Comparison of ENCODE assay signal across 17 cellular contexts in genomic region chr16:70399326-70399725, GRCh38. TPM values are rescaled to one million over a fixed set of nuclear protein-coding genes. Genes with fewer than 3 reads are reported as not detected.
DNase-seq lines count a peak whose midpoint lies in the region; ATAC-seq, FAIRE-seq and TF ChIP-seq lines count a peak whose summit lies in the region.
"Had no signal": no experiment of that assay in that cellular context is flagged by ENCODE, and none has a peak within 500 bp of the region (broad histone marks: within the 10 kb centered on the region; RNA-seq: fewer than 3 reads in every experiment).

No MANE protein-coding gene starts in this region.

- H3K9me3 Mint-ChIP-seq in CD14-positive monocyte = peaks cover 0 to 3% (median 0%) of the 10 kb centered on the region in 7 donors

- H3K9ac ChIP-seq in BLaER1 (0 out of 2 replicates have a peak overlapping the region, but pooled peaks have one; percentile 10), K562 (ENCODE audit: insufficient read depth in 1 of 2, low read depth in 2 of 2, low read length in 2 of 2) (no peak overlapping the region; a peak in 1 of 4 replicates)

- H3K4me2 ChIP-seq in BLaER1 = no peak overlapping the region
- no peak overlapping the region for H3K4me2 ChIP-seq in K562 (ENCODE audit: insufficient read depth, low read length)

- H3K9me3 ChIP-seq in BLaER1 (no peaks in the 10 kb centered on the region), K562 (replicated peaks; ENCODE audit: control insufficient read depth, insufficient read depth, low read depth, low read length) (no peaks in the 10 kb centered on the region), neutrophil (no peaks in the 10 kb centered on the region), suprapubic skin (no peaks in the 10 kb centered on the region)
- H3K9me3 ChIP-seq: SJSA1 had no signal

- DNase-seq in HUDEP-2 (lab: John Stamatoyannopoulos, UW; ENCODE audit: unreplicated experiment in 76 of 76) = peak in 67 of 76 experiments; percentile 10 to 82 (median 54)
- no peak for DNase-seq in K562 (ENCODE audit: extremely low read depth in 1 of 4, low spot score in 3 of 4)
- DNase-seq in NOMO-1 (lab: John Stamatoyannopoulos, UW; ENCODE audit: unreplicated experiment in 2 of 2) = no peak
- no peak for DNase-seq in CD14-positive monocyte (ENCODE audit: low spot score)
- DNase-seq in suprapubic skin (ENCODE audit: low spot score in 2 of 2) = no peak
- DNase-seq: DMS79 treated with DMSO at 0.1 percent for 48 hours, NCI-H1105, NCI-H1694, NCI-H2081 treated with DMSO at 0.1 percent for 48 hours, NCI-H446 treated with DMSO at 0.1 percent for 48 hours, NCI-H774 had no signal

- no peak for TF ChIP-seq RAD21 in K562 (CRISPR knock-in tag; conservative IDR thresholded peaks at IDR 0.05 in 1 of 2, IDR thresholded peaks at IDR 0.05 in 1 of 2)

- TF ChIP-seq EP300 in K562 (IDR thresholded peaks at IDR 0.05; ENCODE audit: low read length) = no peak
- TF ChIP-seq EP300 in suprapubic skin (IDR thresholded peaks at IDR 0.05) = no peak

- POLR2A ChIA-PET in K562 (lab: Yijun Ruan, JAX) = interaction anchor here (1.0 to 1.5 kb wide), 3 partner anchors 13 to 123 kb away, joined by 3 read pairs; no protein-coding TSS in a partner anchor

- H3K4me3 ChIP-seq in BLaER1 = no peak overlapping the region
- H3K4me3 ChIP-seq in K562 = no peak overlapping the region
- no peak overlapping the region for H3K4me3 ChIP-seq in neutrophil (ENCODE audit: low read depth in 1 of 2, low read length in 1 of 2)
- H3K4me3 ChIP-seq in suprapubic skin = no peak overlapping the region
- H3K4me3 ChIP-seq: SJSA1 had no signal

- CTCF ChIA-PET in K562 (lab: Yijun Ruan, JAX; ENCODE audit: low intra/inter-chr PET ratio) = no interaction called here

- peak overlapping the region; percentile 18; the same call in 1 of the 2 replicates for H3K27ac ChIP-seq in BLaER1
- no peak overlapping the region for H3K27ac ChIP-seq in K562 (ENCODE audit: extremely low read depth, low read depth, low read length)
- H3K27ac ChIP-seq in neutrophil = peak overlapping the region; percentile 22
- no peak overlapping the region for H3K27ac ChIP-seq in suprapubic skin
- H3K27ac ChIP-seq: C4-2B, SJSA1 had no signal

- peaks cover 0 to 3% (median 2%) of the 10 kb centered on the region in 3 donors for H3K27me3 Mint-ChIP-seq in CD14-positive monocyte (ENCODE audit: low read depth in 3 of 3)

- peaks cover 51 to 67% of the 10 kb centered on the region in 2 donors for H3K36me3 Mint-ChIP-seq in CD14-positive monocyte

- H3K36me3 ChIP-seq in BLaER1 (peaks cover 66% of the 10 kb centered on the region), K562 (ENCODE audit: control insufficient read depth, insufficient read depth, low read length) (peaks cover 87% of the 10 kb centered on the region), neutrophil (peaks cover 52% of the 10 kb centered on the region), suprapubic skin (peaks cover 20% of the 10 kb centered on the region)

- peaks cover 25% of the 10 kb centered on the region for H3K4me1 Mint-ChIP-seq in CD14-positive monocyte

- ATAC-seq in K562 (no peak), HG02571 (IDR thresholded peaks at IDR 0.05; ENCODE audit: unreplicated experiment) (no peak)
- ATAC-seq: HCT116 had no signal

- TF ChIP-seq CTCF in K562 (IDR thresholded peaks at IDR 0.05 in 2 of 3, conservative IDR thresholded peaks at IDR 0.05 in 1 of 3; ENCODE audit: insufficient read depth in 2 of 3, low read depth in 1 of 3, low read length in 3 of 3) (no peak), neutrophil (IDR thresholded peaks at IDR 0.05) (no peak), CD14-positive monocyte (IDR thresholded peaks at IDR 0.05) (no peak), suprapubic skin (IDR thresholded peaks at IDR 0.05) (no peak)

- no peak overlapping the region for H3K4me3 Mint-ChIP-seq in CD14-positive monocyte

- no peak for FAIRE-seq in K562 (lab: Jason Lieb, UNC)

- peaks cover 90% of the 10 kb centered on the region for H3K79me2 ChIP-seq in K562 (ENCODE audit: control insufficient read depth, insufficient read depth, low read length)

- peaks cover 6% of the 10 kb centered on the region for H3K9me1 ChIP-seq in K562 (ENCODE audit: control insufficient read depth, insufficient read depth, low read length)

- BruUV-seq in K562 (replicated peaks; lab: Mats Ljungman, UMichigan) = no TSS peak

- H4K20me1 ChIP-seq in BLaER1 (peaks cover 87% of the 10 kb centered on the region), K562 (replicated peaks; ENCODE audit: control insufficient read depth, insufficient read depth, low read length) (peaks cover 12% of the 10 kb centered on the region; the same call in 1 of the 2 replicates)

- H3K4me1 ChIP-seq in BLaER1 (peaks cover 49% of the 10 kb centered on the region), K562 (replicated peaks in 1 of 2; ENCODE audit: control insufficient read depth in 2 of 2, insufficient read depth in 2 of 2, low read length in 2 of 2) (peaks cover 32 to 50% of the 10 kb centered on the region in 2 experiments), neutrophil (ENCODE audit: control insufficient read depth in 1 of 2, insufficient read depth in 1 of 2, low read depth in 1 of 2, low read length in 1 of 2) (peaks cover 43 to 45% of the 10 kb centered on the region in 2 experiments), suprapubic skin (peaks cover 6% of the 10 kb centered on the region)

- H3K27ac Mint-ChIP-seq in CD14-positive monocyte = peak overlapping the region in 1 of 7 donors; percentile 32

- WGBS in K562 (ENCODE audit: insufficient coverage, low coverage, missing lambda C conversion rate) = 95% methylated on average over 9 of the region's 9 CpGs
- 89% methylated on average over 5 of the region's 9 CpGs for WGBS in suprapubic skin

- in situ Hi-C loops in K562 (cut with MboI) = loop anchor here (10.0 kb wide), 1 partner anchor 65 kb away; no protein-coding TSS in a partner anchor

- TF ChIP-seq POLR2A in K562 (conservative IDR thresholded peaks at IDR 0.05) (no peak), suprapubic skin (IDR thresholded peaks at IDR 0.05) (no peak)

- H3K27me3 ChIP-seq in BLaER1 (no peaks in the 10 kb centered on the region), K562 (ENCODE audit: control insufficient read depth in 2 of 2, insufficient read depth in 2 of 2, low read length in 2 of 2) (no peaks in the 10 kb centered on the region), neutrophil (no peaks in the 10 kb centered on the region), suprapubic skin (no peaks in the 10 kb centered on the region)
- H3K27me3 ChIP-seq: SJSA1 had no signal

- intact Hi-C loops in K562 (cut with micrococcal nuclease) = loop anchor here (5.0 kb wide), 1 partner anchor 123 kb away; the partner anchor contains the start of genes COG4 and SF3B3
- intact Hi-C loops in CD14-positive monocyte (cut with micrococcal nuclease) = loop anchor here (2.0 to 5.0 kb wide), 2 partner anchors 53 kb away; partner anchors contain the start of gene FCSK (in 1 of the 2)

- no peak overlapping the region for H2AFZ ChIP-seq in K562 (ENCODE audit: low read depth, low read length)

RNA-seq across cellular contexts. Expression of gene ST3GAL2, which starts 39.6 kb away (rescaled TPM):
- total RNA-seq in K562 (2011; cell fraction: chromatin; rRNA removed; ENCODE audit: low replicate concordance) = 87.4 and 216 TPM in 2 replicates
- 182 and 184 TPM in 2 replicates for total RNA-seq in K562 (2011; cell fraction: nucleolus; rRNA removed)
- 128 and 145 TPM in 2 replicates for total RNA-seq in K562 (2011; cell fraction: nucleoplasm; rRNA removed)
- total RNA-seq in K562 (2014; rRNA removed) (75.5 and 95.5 TPM in 2 replicates), K562 (2014; rRNA removed; fragmentation: Illumina TruSeq; extraction: Trizol) (23.7 and 31.8 TPM in 2 replicates), K562 (2015; rRNA removed; fragmentation: Illumina TruSeq; extraction: Trizol) (48.9 and 53.8 TPM in 2 replicates), K562 (2021) (98.9 and 108 TPM in 2 replicates), suprapubic skin (10 to 100 TPM in 3 of 4 donors, 1 to 10 TPM in 1; 7.1 to 16.5 (median 11.1) TPM)
- polyA plus RNA-seq in K562 (2011; rRNA removed) (34.3 and 40.9 TPM in 2 replicates), K562 (2014; fragmentation: Illumina TruSeq; extraction: Trizol) (25.1 and 50.7 TPM in 2 replicates), K562 (2014; fragmentation: Nextera tagmentation; extraction: Ambion mirVana) (1 to 10 TPM; 1.5 to 2.4 TPM), K562 (2014; rRNA removed) (50.5 and 57.8 TPM in 2 replicates), CD14-positive monocyte (10 to 100 TPM; 13.5 to 20.0 TPM)
- polyA plus RNA-seq in K562 (2011; cell fraction: cytosol; rRNA removed) = 50.0 and 87.1 TPM in 2 replicates
- polyA plus RNA-seq in K562 (2011; cell fraction: nucleus; rRNA removed) = 25.8 and 38.5 TPM in 2 replicates
- 67.8 and 92.0 TPM in 2 replicates for polyA plus RNA-seq in K562 (2012)
- polyA minus RNA-seq in K562 (2011; rRNA and poly(A)+ RNA removed) = 57.6 and 96.4 TPM in 2 replicates
- polyA minus RNA-seq in K562 (2011; cell fraction: cytosol; rRNA and poly(A)+ RNA removed) = 126 and 151 TPM in 2 replicates
- 24.9 and 34.4 TPM in 2 replicates for polyA minus RNA-seq in K562 (2011; cell fraction: nucleus; rRNA and poly(A)+ RNA removed)

RNA-seq across cellular contexts. Expression of gene DDX19A, which starts 52.6 kb away (rescaled TPM):
- total RNA-seq in K562 (2011; cell fraction: chromatin; rRNA removed; ENCODE audit: low replicate concordance) = 122 and 174 TPM in 2 replicates
- total RNA-seq in K562 (2011; cell fraction: nucleolus; rRNA removed) = 95.5 and 98.1 TPM in 2 replicates
- 92.9 and 93.8 TPM in 2 replicates for total RNA-seq in K562 (2011; cell fraction: nucleoplasm; rRNA removed)
- total RNA-seq in K562 (2014; rRNA removed) (65.6 and 77.8 TPM in 2 replicates), K562 (2014; rRNA removed; fragmentation: Illumina TruSeq; extraction: Trizol) (59.9 and 60.2 TPM in 2 replicates), K562 (2015; rRNA removed; fragmentation: Illumina TruSeq; extraction: Trizol) (65.4 and 68.5 TPM in 2 replicates), K562 (2021) (50.1 and 55.2 TPM in 2 replicates), suprapubic skin (10 to 100 TPM; 37.1 to 55.9 (median 42.5) TPM)
- polyA plus RNA-seq in K562 (2011; rRNA removed) (49.3 and 71.7 TPM in 2 replicates), K562 (2014; fragmentation: Illumina TruSeq; extraction: Trizol) (82.2 and 95.9 TPM in 2 replicates), K562 (2014; fragmentation: Nextera tagmentation; extraction: Ambion mirVana) (10 to 100 TPM; 27.3 to 57.9 TPM), K562 (2014; rRNA removed) (66.4 and 74.9 TPM in 2 replicates), CD14-positive monocyte (10 to 100 TPM; 18.4 to 21.5 TPM)
- polyA plus RNA-seq in K562 (2011; cell fraction: cytosol; rRNA removed) = 39.4 and 43.8 TPM in 2 replicates
- polyA plus RNA-seq in K562 (2011; cell fraction: nucleus; rRNA removed) = 25.8 and 28.7 TPM in 2 replicates
- polyA plus RNA-seq in K562 (2012) = 31.1 and 46.3 TPM in 2 replicates
- polyA minus RNA-seq in K562 (2011; rRNA and poly(A)+ RNA removed) = 57.5 and 74.1 TPM in 2 replicates
- polyA minus RNA-seq in K562 (2011; cell fraction: cytosol; rRNA and poly(A)+ RNA removed) = 45.6 and 49.6 TPM in 2 replicates
- polyA minus RNA-seq in K562 (2011; cell fraction: nucleus; rRNA and poly(A)+ RNA removed) = 29.6 and 42.8 TPM in 2 replicates

RNA-seq across cellular contexts. Expression of gene FCSK, which starts 55.1 kb away (rescaled TPM):
- total RNA-seq in K562 (2011; cell fraction: chromatin; rRNA removed; ENCODE audit: low replicate concordance) = 66.2 and 212 TPM in 2 replicates
- 117 and 131 TPM in 2 replicates for total RNA-seq in K562 (2011; cell fraction: nucleolus; rRNA removed)
- total RNA-seq in K562 (2011; cell fraction: nucleoplasm; rRNA removed) = 80.1 and 84.7 TPM in 2 replicates
- total RNA-seq in K562 (2014; rRNA removed) (12.6 and 15.6 TPM in 2 replicates), K562 (2014; rRNA removed; fragmentation: Illumina TruSeq; extraction: Trizol) (4.7 and 6.9 TPM in 2 replicates), K562 (2015; rRNA removed; fragmentation: Illumina TruSeq; extraction: Trizol) (7.4 and 7.7 TPM in 2 replicates), K562 (2021) (18.6 and 19.0 TPM in 2 replicates), suprapubic skin (10 to 100 TPM; 15.7 to 44.7 (median 23.2) TPM)
- polyA plus RNA-seq in K562 (2011; rRNA removed) (13.5 and 22.6 TPM in 2 replicates), K562 (2014; fragmentation: Illumina TruSeq; extraction: Trizol) (8.3 and 9.1 TPM in 2 replicates), K562 (2014; fragmentation: Nextera tagmentation; extraction: Ambion mirVana) (1 to 10 TPM in 1 of 2 experiments, under 1 TPM in 1; 0.92 to 1.1 TPM), K562 (2014; rRNA removed) (15.1 and 19.9 TPM in 2 replicates), CD14-positive monocyte (1 to 10 TPM; 4.2 to 6.4 TPM)
- polyA plus RNA-seq in K562 (2011; cell fraction: cytosol; rRNA removed) = 16.3 and 19.3 TPM in 2 replicates
- 115 and 146 TPM in 2 replicates for polyA plus RNA-seq in K562 (2011; cell fraction: nucleus; rRNA removed)
- polyA plus RNA-seq in K562 (2012) = 10.0 and 16.5 TPM in 2 replicates
- 7.5 and 9.5 TPM in 2 replicates for polyA minus RNA-seq in K562 (2011; rRNA and poly(A)+ RNA removed)
- 8.0 and 12.0 TPM in 2 replicates for polyA minus RNA-seq in K562 (2011; cell fraction: cytosol; rRNA and poly(A)+ RNA removed)
- polyA minus RNA-seq in K562 (2011; cell fraction: nucleus; rRNA and poly(A)+ RNA removed) = 25.0 and 31.0 TPM in 2 replicates

Comparison
In these comparisons a context has a peak if more than half of its experiments do, and no peak if none do; other contexts are left out.
1. H3K27ac ChIP-seq: peak in BLaER1 (single experiment) and neutrophil (single experiment); none in K562 (single experiment) and suprapubic skin (single experiment).
2. DNase-seq: peak in HUDEP-2 (67 of 76); none in K562 (0 of 4), NOMO-1 (0 of 2), CD14-positive monocyte (single experiment) and suprapubic skin (0 of 2).